8 cellular contexts compared by ENCODE assay signal in the genomic region with DNA sequence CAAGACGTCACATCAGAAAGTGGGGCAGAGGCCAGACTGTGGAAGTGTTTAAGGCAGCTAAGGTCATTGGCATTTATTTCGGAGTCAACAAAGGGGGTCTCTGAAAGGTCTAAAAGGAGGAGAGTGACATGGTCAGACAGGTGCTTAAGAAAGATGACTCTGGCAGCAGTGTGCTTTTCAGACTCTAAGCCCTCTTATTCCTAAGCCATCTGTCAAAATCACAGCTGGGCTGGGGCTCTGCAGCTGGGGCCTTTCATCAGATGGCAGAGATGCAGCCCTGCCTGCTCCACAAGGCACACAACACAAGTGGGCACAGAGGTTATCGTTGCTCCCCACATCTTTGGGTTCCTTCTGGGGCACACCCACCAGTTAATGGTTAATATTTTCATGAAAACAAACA. TPM values are rescaled to one million over a fixed set of nuclear protein-coding genes. Genes with fewer than 3 reads are reported as not detected.
DNase-seq lines count a peak whose midpoint lies in the region; ATAC-seq and TF ChIP-seq lines count a peak whose summit lies in the region.

No MANE protein-coding gene starts in this region.

- CTCF ChIA-PET in RWPE1 (lab: Yijun Ruan, JAX): interaction anchor here (0.6 to 1.2 kb wide), 2 partner anchors 10 to 456 kb away, joined by 3 read pairs; no protein-coding TSS in a partner anchor

- ATAC-seq in HG02870 (IDR thresholded peaks at IDR 0.05; ENCODE audit: unreplicated experiment): no peak

- H3K4me1 Mint-ChIP-seq in HFFc6 (ENCODE audit: low read depth) (peaks cover 33% of the 10 kb centered on the region), glutamatergic neuron (ENCODE audit: low read depth, unreplicated experiment) (peaks cover 30% of the 10 kb centered on the region)

- no peak for DNase-seq in HFFc6
- DNase-seq in RWPE1 (ENCODE audit: low spot score): no peak
- no peak for DNase-seq in glutamatergic neuron
- no peak for DNase-seq in NCI-H2196 (lab: John Stamatoyannopoulos, UW; ENCODE audit: unreplicated experiment)
- DNase-seq in epidermal melanocyte (ENCODE audit: insufficient read length, low spot score): no peak
- DNase-seq in activated CD4-positive, alpha-beta T cell treated with anti-CD3 and anti-CD28 coated beads for 48 hours: no peak

- H3K9me3 Mint-ChIP-seq in HFFc6 (no peaks in the 10 kb centered on the region), glutamatergic neuron (ENCODE audit: unreplicated experiment) (peaks cover 1% of the 10 kb centered on the region)

- H3K27me3 Mint-ChIP-seq in HFFc6 (ENCODE audit: insufficient read depth) (peaks cover 4% of the 10 kb centered on the region), glutamatergic neuron (ENCODE audit: unreplicated experiment) (peaks cover 2% of the 10 kb centered on the region)

- peak overlapping the region; percentile 16; the same call in 1 of the 2 replicates for H3K27ac ChIP-seq in RWPE1
- peak overlapping the region in 14 of 21 experiments; percentile 9 to 89 (median 53) for H3K27ac ChIP-seq in skin epidermis

- peak overlapping the region; percentile 90 for H3K27ac Mint-ChIP-seq in HFFc6
- H3K27ac Mint-ChIP-seq in glutamatergic neuron (ENCODE audit: unreplicated experiment): peak overlapping the region; percentile 85

- H3K36me3 Mint-ChIP-seq in HFFc6 (ENCODE audit: low read depth) (peaks cover 13% of the 10 kb centered on the region; the same call in 1 of the 2 replicates), glutamatergic neuron (ENCODE audit: unreplicated experiment) (peaks cover 11% of the 10 kb centered on the region)

- POLR2A ChIA-PET in RWPE1 (lab: Yijun Ruan, JAX; ENCODE audit: low non-redundant PET): no interaction called here

- H3K4me3 Mint-ChIP-seq in HFFc6 (no peak overlapping the region), glutamatergic neuron (ENCODE audit: unreplicated experiment) (no peak overlapping the region)

- H3K4me3 ChIP-seq in skin epidermis: no peak overlapping the region

- no peak for TF ChIP-seq CTCF in HFFc6 (IDR thresholded peaks at IDR 0.05)
- no peak for TF ChIP-seq CTCF in RWPE1 (conservative IDR thresholded peaks at IDR 0.05; ENCODE audit: low read depth)
- no peak for TF ChIP-seq CTCF in glutamatergic neuron (IDR thresholded peaks at IDR 0.05; ENCODE audit: partially characterized antibody, unreplicated experiment)

RNA-seq across cellular contexts. Expression of gene FBXL22, which starts 14.0 kb away (rescaled TPM):
- under 1 TPM; 0.20 to 0.57 (median 0.29) TPM for total RNA-seq in HFFc6 (2021; fragmentation: NEBNext Ultra II Directional; extraction: Animal tissue kit (Norgen Biotek cat#: 25700))
- not detected for total RNA-seq in glutamatergic neuron (ENCODE audit: unreplicated experiment)
